Comparison of ENCODE assay signal across 3 cellular contexts in genomic region chr20:35626386-35627001, GRCh38.
TF ChIP-seq lines count a peak whose summit lies in the region.

No MANE protein-coding gene starts in this region.

TF ChIP-seq in GM23338, 12 proteins besides CTCF, POLR2A, EP300 and RAD21:
- no peak for TF ChIP-seq CREB1 (CRISPR knock-in tag; IDR thresholded peaks at IDR 0.05; ENCODE audit: low read depth)
- TF ChIP-seq NANOG (IDR thresholded peaks at IDR 0.05; ENCODE audit: borderline replicate concordance): no peak
- TF ChIP-seq ZNF114 (CRISPR knock-in tag; IDR thresholded peaks at IDR 0.05): no peak
- no peak for TF ChIP-seq ETS1 (IDR thresholded peaks at IDR 0.05)
- TF ChIP-seq JUNB (IDR thresholded peaks at IDR 0.05; ENCODE audit: unreplicated experiment): no peak
- TF ChIP-seq POLR2AphosphoS5 (IDR thresholded peaks at IDR 0.05; ENCODE audit: low read depth): no peak
- no peak for TF ChIP-seq STAT1 (IDR thresholded peaks at IDR 0.05; ENCODE audit: unreplicated experiment)
- TF ChIP-seq REST (IDR thresholded peaks at IDR 0.05; ENCODE audit: unreplicated experiment): no peak
- no peak for TF ChIP-seq EZH2phosphoT487 (IDR thresholded peaks at IDR 0.05; ENCODE audit: unreplicated experiment)

TF ChIP-seq in HEK293, 187 proteins besides CTCF, POLR2A, EP300 and RAD21:
- TF ChIP-seq SCRT2 (tag by site-specific recombination; IDR thresholded peaks at IDR 0.05) (peak; percentile 39; the same call in 1 of the 2 replicates), ZNF157 (tag by site-specific recombination; IDR thresholded peaks at IDR 0.05) (no peak)
TF ChIP-seq in HEK293: peak in this region for 1.

TF ChIP-seq in GM12878, 131 proteins besides CTCF, POLR2A, EP300 and RAD21:
- no peak for TF ChIP-seq NFIC (IDR thresholded peaks at IDR 0.05; ENCODE audit: low read depth, low read length)
- TF ChIP-seq WRNIP1 (IDR thresholded peaks at IDR 0.05; ENCODE audit: borderline replicate concordance, low read depth, low read length): no peak
- TF ChIP-seq CREM (IDR thresholded peaks at IDR 0.05; ENCODE audit: low read depth): no peak
- no peak for TF ChIP-seq ZNF687 (IDR thresholded peaks at IDR 0.05)
- TF ChIP-seq MLLT1 (IDR thresholded peaks at IDR 0.05): no peak
- no peak for TF ChIP-seq CBFB (IDR thresholded peaks at IDR 0.05; ENCODE audit: low read depth)
- TF ChIP-seq TCF3 (IDR thresholded peaks at IDR 0.05; ENCODE audit: borderline replicate concordance, insufficient read depth, low read depth, low read length): no peak
- TF ChIP-seq POLR2AphosphoS5 (IDR thresholded peaks at IDR 0.05; ENCODE audit: low read length): no peak
- TF ChIP-seq FOS (IDR thresholded peaks at IDR 0.05; ENCODE audit: borderline replicate concordance, extremely low read depth, insufficient read length): no peak
- TF ChIP-seq BCL3 (IDR thresholded peaks at IDR 0.05; ENCODE audit: borderline replicate concordance, insufficient read depth, low read depth, low read length, poor library complexity, severe bottlenecking): no peak
- TF ChIP-seq ZBTB33 (IDR thresholded peaks at IDR 0.05): no peak
- no peak for TF ChIP-seq NBN (IDR thresholded peaks at IDR 0.05)
- TF ChIP-seq MXI1 (IDR thresholded peaks at IDR 0.05; ENCODE audit: low read depth, low read length): no peak
- no peak for TF ChIP-seq EGR1 (IDR thresholded peaks at IDR 0.05; ENCODE audit: borderline replicate concordance in 1 of 2, low read depth in 2 of 2, low read length in 2 of 2)
- no peak for TF ChIP-seq EZH2 (IDR thresholded peaks at IDR 0.05; ENCODE audit: borderline replicate concordance, control insufficient read depth, low read depth, low read length)
- no peak for TF ChIP-seq BACH1 (IDR thresholded peaks at IDR 0.05; ENCODE audit: borderline replicate concordance)
- TF ChIP-seq REST (IDR thresholded peaks at IDR 0.05; ENCODE audit: low read depth, low read length): no peak
- TF ChIP-seq SIX5 (IDR thresholded peaks at IDR 0.05; ENCODE audit: low read depth, low read length, severe bottlenecking): no peak
- no peak for TF ChIP-seq BCL11A (IDR thresholded peaks at IDR 0.05; ENCODE audit: low read depth, low read length)
- TF ChIP-seq RBBP5 (conservative IDR thresholded peaks at IDR 0.05): no peak
